24 cellular contexts compared by ENCODE assay signal in the genomic region with DNA sequence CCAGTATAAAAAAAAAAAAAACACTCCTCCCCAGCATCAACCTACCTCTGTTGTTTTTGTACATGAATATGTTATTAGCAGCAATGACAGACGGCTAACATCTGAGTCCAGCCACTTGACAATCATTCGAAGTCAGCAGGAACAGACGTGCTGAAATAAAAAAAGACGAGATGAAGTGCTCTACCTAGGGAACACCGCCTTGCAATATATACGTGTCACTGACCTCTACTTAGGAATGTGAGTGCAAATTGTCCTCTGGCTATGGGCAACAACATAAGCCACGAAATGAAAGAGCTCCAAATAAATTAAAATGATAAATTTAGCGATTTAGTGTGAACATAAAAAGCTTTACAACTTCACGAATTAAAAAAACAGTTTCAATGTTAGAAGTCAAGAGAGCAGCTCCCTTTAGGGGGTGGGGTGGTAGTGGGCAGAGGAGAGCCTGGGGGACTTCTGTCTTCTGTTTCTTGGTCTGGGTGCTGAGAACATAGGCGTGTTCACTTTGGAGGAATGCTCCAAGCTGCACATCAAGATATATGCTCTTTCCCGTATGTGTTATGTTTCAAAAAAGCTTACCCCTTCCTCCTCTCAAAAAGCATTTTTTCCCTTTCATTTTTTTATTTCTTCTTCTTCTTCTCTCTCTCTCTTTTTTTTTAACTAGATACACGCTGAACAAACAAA. TPM values are rescaled to one million over a fixed set of nuclear protein-coding genes. Genes with fewer than 3 reads are reported as not detected.
DNase-seq lines count a peak whose midpoint lies in the region; ATAC-seq and TF ChIP-seq lines count a peak whose summit lies in the region.
"Had no signal": no experiment of that assay in that cellular context is flagged by ENCODE, and none has a peak within 500 bp of the region (broad histone marks: within the 10 kb centered on the region; RNA-seq: fewer than 3 reads in every experiment).

No MANE protein-coding gene starts in this region.

- H3K27ac Mint-ChIP-seq in MCF 10A (ENCODE audit: low read depth, unreplicated experiment), result peak overlapping the region; percentile 88
- peak overlapping the region; percentile 90 for H3K27ac Mint-ChIP-seq in chondrocyte (ENCODE audit: unreplicated experiment)
- peak overlapping the region; percentile 91 for H3K27ac Mint-ChIP-seq in nephron progenitor cell
- H3K27ac Mint-ChIP-seq in T-cell, result no peak overlapping the region
- H3K27ac Mint-ChIP-seq: activated CD4-positive, alpha-beta T cell treated with anti-CD3 and anti-CD28 coated beads for 36 hours; activated naive CD4-positive, alpha-beta T cell treated with anti-CD3 and anti-CD28 coated beads for 36 hours; T-helper 1 cell treated with Interleukin-12 subunit alpha and Interleukin-12 subunit beta and Interleukin-4 antibody, amounts not matched to agents 30 μg/mL and 1 μg/mL, for 36 hours had no signal

- TF ChIP-seq POLR2A in breast epithelium (IDR thresholded peaks at IDR 0.05), result no peak

- no peaks in the 10 kb centered on the region for H3K27me3 Mint-ChIP-seq in MCF 10A (ENCODE audit: insufficient read depth, unreplicated experiment)
- no peaks in the 10 kb centered on the region for H3K27me3 Mint-ChIP-seq in chondrocyte (ENCODE audit: low read depth)
- peaks cover 5% of the 10 kb centered on the region for H3K27me3 Mint-ChIP-seq in nephron progenitor cell (ENCODE audit: low read depth, poor library complexity)
- H3K27me3 Mint-ChIP-seq in T-cell, result peaks cover 3 to 9% of the 10 kb centered on the region in 2 donors

- ATAC-seq in aorta (ENCODE audit: low FRiP score) (no peak), T-cell (replicated peaks in 1 of 4) (no peak), HG03025 (IDR thresholded peaks at IDR 0.05; ENCODE audit: low FRiP score, unreplicated experiment) (no peak)
- ATAC-seq: activated CD4-positive, alpha-beta T cell treated with anti-CD3 and anti-CD28 coated beads for 36 hours; K562 had no signal

- no peaks in the 10 kb centered on the region for H3K27me3 ChIP-seq in breast epithelium
- H3K27me3 ChIP-seq in aorta (ENCODE audit: control insufficient read depth in 1 of 2, insufficient read depth in 2 of 2, low read length in 1 of 2), result no peaks in the 10 kb centered on the region
- H3K27me3 ChIP-seq: BE2C, neutrophil, tibial nerve had no signal

- H3K36me3 ChIP-seq in breast epithelium (no peaks in the 10 kb centered on the region), aorta (ENCODE audit: control insufficient read depth in 1 of 2, insufficient read depth in 2 of 2, low read length in 1 of 2) (no peaks in the 10 kb centered on the region)
- H3K36me3 ChIP-seq: BE2C, neutrophil, tibial nerve had no signal

- H3K4me1 Mint-ChIP-seq in MCF 10A (ENCODE audit: insufficient read depth, unreplicated experiment) (peaks cover 35% of the 10 kb centered on the region), chondrocyte (ENCODE audit: low read depth) (peaks cover 39% of the 10 kb centered on the region), nephron progenitor cell (no peaks in the 10 kb centered on the region), T-cell (no peaks in the 10 kb centered on the region)
- H3K4me1 Mint-ChIP-seq: activated CD4-positive, alpha-beta T cell treated with anti-CD3 and anti-CD28 coated beads for 36 hours; central memory CD8-positive, alpha-beta T cell had no signal

- TF ChIP-seq CTCF in MCF 10A (IDR thresholded peaks at IDR 0.05; ENCODE audit: unreplicated experiment) (no peak), breast epithelium (IDR thresholded peaks at IDR 0.05) (no peak), chondrocyte (IDR thresholded peaks at IDR 0.05) (no peak), nephron progenitor cell (IDR thresholded peaks at IDR 0.05) (no peak)

- intact Hi-C loops in MCF 10A (cut with micrococcal nuclease) (no loop called here), breast epithelium (cut with DNase I; ENCODE audit: low total_unique reads) (no loop called here), aorta (cut with DNase I) (loop anchor here in 1 of 2 donors (5.0 kb wide), 2 partner anchors 34 to 289 kb away; no protein-coding TSS in a partner anchor)

- H3K4me3 ChIP-seq in breast epithelium (no peak overlapping the region), aorta (ENCODE audit: low read length in 2 of 2) (no peak overlapping the region)
- H3K4me3 ChIP-seq: K562, tibial nerve had no signal

- BruUV-seq in MCF 10A (replicated peaks; lab: Mats Ljungman, UMichigan), result no TSS peak

- H3K4me1 ChIP-seq in breast epithelium (no peaks in the 10 kb centered on the region), aorta (ENCODE audit: control insufficient read depth in 1 of 2, insufficient read depth in 2 of 2, low read length in 2 of 2) (peaks cover 0 to 3% of the 10 kb centered on the region in 2 donors)
- H3K4me1 ChIP-seq: BE2C, tibial nerve had no signal

- peak; percentile 54 for DNase-seq in MCF 10A (ENCODE audit: unreplicated experiment)
- DNase-seq in breast epithelium (ENCODE audit: low spot score in 2 of 2), result no peak
- no peak for DNase-seq in chondrocyte (ENCODE audit: low spot score)
- no peak for DNase-seq in nephron progenitor cell
- DNase-seq in aorta, result no peak
- DNase-seq in T-cell, result no peak
- no peak for DNase-seq in COR-L47 (lab: John Stamatoyannopoulos, UW)
- DNase-seq: 8988T; activated CD4-positive, alpha-beta T cell treated with anti-CD3 and anti-CD28 coated beads for 36 hours; activated naive CD4-positive, alpha-beta T cell treated with anti-CD3 and anti-CD28 coated beads for 36 hours; activated T-cell treated with anti-CD3 and anti-CD28 coated beads, Interleukin-2, amount 50 U/mL, for 48 hours; amygdala; BE2C; H7; NCI-H2171 treated with DMSO at 0.1 percent for 48 hours; NCI-H774; stimulated activated CD4-positive, alpha-beta T cell treated with anti-CD3 and anti-CD28 coated beads, Interleukin-4, amount 100 ng/mL, for 24 hours; stimulated activated naive CD4-positive, alpha-beta T cell treated with Interleukin-2 at 50 U/mL for 16 hours had no signal

- no peaks in the 10 kb centered on the region for H3K9me3 ChIP-seq in breast epithelium
- no peaks in the 10 kb centered on the region for H3K9me3 ChIP-seq in aorta (ENCODE audit: control insufficient read depth, low read length)
- H3K9me3 ChIP-seq: BE2C, neutrophil had no signal

- H3K4me3 Mint-ChIP-seq in MCF 10A (ENCODE audit: unreplicated experiment) (peak overlapping the region; percentile 62), chondrocyte (ENCODE audit: unreplicated experiment) (peak overlapping the region; percentile 59), nephron progenitor cell (no peak overlapping the region), T-cell (no peak overlapping the region)
- H3K4me3 Mint-ChIP-seq: activated CD4-positive, alpha-beta T cell treated with anti-CD3 and anti-CD28 coated beads for 36 hours; activated naive CD4-positive, alpha-beta T cell treated with anti-CD3 and anti-CD28 coated beads for 36 hours; central memory CD8-positive, alpha-beta T cell; T-helper 1 cell treated with Interleukin-12 subunit alpha and Interleukin-12 subunit beta and Interleukin-4 antibody, amounts not matched to agents 30 μg/mL and 1 μg/mL, for 36 hours had no signal

- WGBS in aorta, 2 donors, result 10 to 19% methylated on average over 12 of the region's 12 CpGs

- POLR2A ChIA-PET in MCF 10A (lab: Yijun Ruan, JAX) (interaction anchor here (0.7 to 9.9 kb wide), 24 partner anchors 14 to 543 kb away, joined by 3 to 371 read pairs (median 5); partner anchors contain the start of gene EDN1), T-cell (lab: Charles Lee) (no interaction called here)

- CTCF ChIA-PET in MCF 10A (lab: Yijun Ruan, JAX), result interaction anchor here (0.6 to 2.8 kb wide), 15 partner anchors 8 to 293 kb away, joined by 3 to 13 read pairs (median 4); partner anchors contain the start of gene EDN1
- CTCF ChIA-PET in T-cell (lab: Charles Lee), result no interaction called here

- H3K27ac ChIP-seq in breast epithelium (peak overlapping the region in 1 of 2 donors; percentile 80), aorta (ENCODE audit: low read depth in 1 of 2, low read length in 2 of 2) (peak overlapping the region; percentile 57 to 94)
- H3K27ac ChIP-seq: neutrophil, tibial nerve had no signal

- H3K9me3 Mint-ChIP-seq in MCF 10A (ENCODE audit: unreplicated experiment), result no peaks in the 10 kb centered on the region
- peaks cover 5% of the 10 kb centered on the region for H3K9me3 Mint-ChIP-seq in chondrocyte (ENCODE audit: low read depth)
- H3K9me3 Mint-ChIP-seq in nephron progenitor cell, result peaks cover 12% of the 10 kb centered on the region
- H3K9me3 Mint-ChIP-seq in T-cell, result peaks cover 0 to 3% (median 3%) of the 10 kb centered on the region in 3 donors
- H3K9me3 Mint-ChIP-seq: central memory CD8-positive, alpha-beta T cell had no signal

- H3K36me3 Mint-ChIP-seq in MCF 10A (ENCODE audit: insufficient read depth, unreplicated experiment) (no peaks in the 10 kb centered on the region), chondrocyte (ENCODE audit: low read depth) (peaks cover 1% of the 10 kb centered on the region), nephron progenitor cell (ENCODE audit: low read depth) (peaks cover 2% of the 10 kb centered on the region), T-cell (peaks cover 2% of the 10 kb centered on the region)

RNA-seq across cellular contexts. Expression of gene EDN1, which starts 23.3 kb away (rescaled TPM):
- total RNA-seq in MCF 10A (2022), result 1.2 and 2.7 TPM in 2 replicates
- 10 to 100 TPM; 11.5 to 51.7 (median 36.8) TPM for total RNA-seq in breast epithelium
- 10.6 to 17.6 TPM (median 16.9 TPM) in 3 replicates for total RNA-seq in chondrocyte
- total RNA-seq in aorta, result 1 to 10 TPM; 3.4 to 10.0 TPM
- polyA plus RNA-seq in aorta, result 10 to 100 TPM in 1 of 2 donors, 1 to 10 TPM in 1; 3.3 to 10.7 TPM
- 1 to 10 TPM in 1 of 5 donors, under 1 TPM in 4; 0.44 to 1.2 (median 0.79) TPM for total RNA-seq in T-cell
- total RNA-seq: activated CD4-positive, alpha-beta T cell treated with anti-CD3 and anti-CD28 coated beads for 36 hours; K562 had no signal

Comparison
In these comparisons a context has a peak if more than half of its experiments do, and no peak if none do; other contexts are left out.
1. H3K27ac Mint-ChIP-seq: peak in MCF 10A (single experiment), chondrocyte (single experiment) and nephron progenitor cell (single experiment); none in T-cell (0 of 2).
2. H3K4me3 Mint-ChIP-seq: peak in MCF 10A (single experiment) and chondrocyte (single experiment); none in nephron progenitor cell (single experiment) and T-cell (0 of 3).